In genomic region chr17:7857724-7858486, GRCh38 we compare ENCODE assay signal across 8 cellular contexts. TPM values are rescaled to one million over a fixed set of nuclear protein-coding genes. Genes with fewer than 3 reads are reported as not detected.
DNase-seq lines count a peak whose midpoint lies in the region; ATAC-seq, FAIRE-seq and TF ChIP-seq lines count a peak whose summit lies in the region.

A gene with protein sequence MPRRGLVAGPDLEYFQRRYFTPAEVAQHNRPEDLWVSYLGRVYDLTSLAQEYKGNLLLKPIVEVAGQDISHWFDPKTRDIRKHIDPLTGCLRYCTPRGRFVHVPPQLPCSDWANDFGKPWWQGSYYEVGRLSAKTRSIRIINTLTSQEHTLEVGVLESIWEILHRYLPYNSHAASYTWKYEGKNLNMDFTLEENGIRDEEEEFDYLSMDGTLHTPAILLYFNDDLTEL (plus strand): TSS chr17:7858003. CDS start chr17:7858135, 132 bp downstream.

- ATAC-seq in GM19452 (IDR thresholded peaks at IDR 0.05; ENCODE audit: unreplicated experiment) = peak; percentile 41
- ATAC-seq in HG03558 (IDR thresholded peaks at IDR 0.05; ENCODE audit: extremely low read depth, unreplicated experiment) = peak; percentile 14

- FAIRE-seq in endothelial cell of umbilical vein (lab: Jason Lieb, UNC) = no peak

- peaks cover 0 to 3% of the 10 kb centered on the region in 2 experiments for H3K36me3 ChIP-seq in endothelial cell of umbilical vein (ENCODE audit: control insufficient read depth in 2 of 2, extremely low read depth in 1 of 2, insufficient read depth in 2 of 2, low read length in 2 of 2)

- peak within 1 kb of the TSS; percentile 87 for H3K27ac ChIP-seq in C4-2B
- peak within 1 kb of the TSS; percentile 96 for H3K27ac ChIP-seq in endothelial cell of umbilical vein (ENCODE audit: insufficient read depth, low read depth, low read length)

- H3K27me3 ChIP-seq in endothelial cell of umbilical vein (ENCODE audit: control insufficient read depth in 2 of 2, insufficient read depth in 2 of 2, low read length in 2 of 2) = no peaks in the 10 kb centered on the region
- H3K27me3 ChIP-seq in mononuclear cell (ENCODE audit: insufficient read depth, low read length) = no peaks in the 10 kb centered on the region

- peak within 1 kb of the TSS; percentile 53 to 78 (median 54) for H3K4me3 ChIP-seq in endothelial cell of umbilical vein (replicated peaks in 1 of 3; ENCODE audit: insufficient read depth in 1 of 3, low read depth in 1 of 3, low read length in 3 of 3)
- peak within 1 kb of the TSS; percentile 52 for H3K4me3 ChIP-seq in mononuclear cell (ENCODE audit: low read length)

- CTCF ChIA-PET in endothelial cell of umbilical vein (lab: Charles Lee) = interaction anchor here (0.7 to 3.1 kb wide), 11 partner anchors 8 to 170 kb away, joined by 3 to 28 read pairs (median 4); partner anchors contain the start of genes CNTROB, KDM6B and WRAP53

- H3K4me1 ChIP-seq in endothelial cell of umbilical vein (ENCODE audit: control insufficient read depth, extremely low read depth, insufficient read depth, low read length) = peaks cover 35% of the 10 kb centered on the region
- peaks cover 33% of the 10 kb centered on the region for H3K4me1 ChIP-seq in mononuclear cell (ENCODE audit: insufficient read depth, low read length)

- TF ChIP-seq POLR2A in endothelial cell of umbilical vein (IDR thresholded peaks at IDR 0.05; ENCODE audit: low read depth, low read length) = no peak

- TF ChIP-seq CTCF in C4-2B (conservative IDR thresholded peaks at IDR 0.05) (no peak), endothelial cell of umbilical vein (IDR thresholded peaks at IDR 0.05; ENCODE audit: extremely low read depth in 1 of 2, insufficient read depth in 1 of 2, low read depth in 1 of 2, low read length in 2 of 2) (no peak)

- intact Hi-C loops in endothelial cell of umbilical vein (cut with micrococcal nuclease) = loop anchor here (1.0 to 10.0 kb wide), 7 partner anchors 14 to 833 kb away; partner anchors contain the start of genes BCL6B, CNTROB, PHF23 and WRAP53

- BruUV-seq in endothelial cell of umbilical vein (replicated peaks; lab: Mats Ljungman, UMichigan) = TSS peak; percentile 9

- POLR2A ChIA-PET in endothelial cell of umbilical vein (lab: Charles Lee) = interaction anchor here (0.8 to 1.4 kb wide), 3 partner anchors 13 to 132 kb away, joined by 3 to 12 read pairs (median 8); no protein-coding TSS in a partner anchor

- peaks cover 2% of the 10 kb centered on the region for H4K20me1 ChIP-seq in endothelial cell of umbilical vein (replicated peaks; ENCODE audit: control insufficient read depth, extremely low read depth, insufficient read depth, low read length)

- dilution Hi-C loops in endothelial cell of umbilical vein (cut with MboI; ENCODE audit: extremely low pct_ligation_motif_present, low sequenced_read_pairs) = no loop called here

- H3K79me2 ChIP-seq in endothelial cell of umbilical vein (ENCODE audit: control insufficient read depth, insufficient read depth, low read length) = peaks cover 2% of the 10 kb centered on the region

- H3K9ac ChIP-seq in endothelial cell of umbilical vein (replicated peaks; ENCODE audit: extremely low read depth, insufficient read depth, low read length) = peak within 1 kb of the TSS; percentile 96

- DNase-seq in NOMO-1 treated with DMSO at 0.1 percent for 48 hours (lab: John Stamatoyannopoulos, UW; ENCODE audit: unreplicated experiment) = peak; percentile 92
- peak; percentile 70 to 73 (median 71) for DNase-seq in activated CD8-positive, alpha-beta memory T cell treated with anti-CD3 and anti-CD28 coated beads for 48 hours (ENCODE audit: low read depth in 2 of 3, low spot score in 2 of 3)
- peak; percentile 97 for DNase-seq in endothelial cell of umbilical vein (ENCODE audit: low read depth, low spot score)
- DNase-seq in stimulated activated CD8-positive, alpha-beta memory T cell treated with anti-CD3 and anti-CD28 coated beads, Interleukin-2, amount 100 ng/mL, for 48 hours (ENCODE audit: low read depth in 2 of 2) = peak; percentile 73 to 80

- no peaks in the 10 kb centered on the region for H3K9me1 ChIP-seq in endothelial cell of umbilical vein (replicated peaks; ENCODE audit: control insufficient read depth, extremely low read depth, insufficient read depth, low read length)

- peak within 1 kb of the TSS; percentile 60 for H2AFZ ChIP-seq in endothelial cell of umbilical vein (ENCODE audit: low read depth, low read length)

- H3K4me2 ChIP-seq in endothelial cell of umbilical vein (ENCODE audit: insufficient read depth, low read length) = peak within 1 kb of the TSS; percentile 92

- H3K9me3 ChIP-seq in endothelial cell of umbilical vein (replicated peaks; ENCODE audit: control insufficient read depth, insufficient read depth, low read length) = no peaks in the 10 kb centered on the region
- no peaks in the 10 kb centered on the region for H3K9me3 ChIP-seq in mononuclear cell (ENCODE audit: low read depth, low read length)

TF ChIP-seq in endothelial cell of umbilical vein, 7 proteins besides CTCF, POLR2A, EP300 and RAD21:
- TF ChIP-seq MAX (IDR thresholded peaks at IDR 0.05; ENCODE audit: insufficient read depth, insufficient read length) (peak; percentile 91), JUN (IDR thresholded peaks at IDR 0.05; ENCODE audit: borderline replicate concordance, insufficient read depth, insufficient read length, low read depth) (no peak), MYC (IDR thresholded peaks at IDR 0.05; ENCODE audit: low read depth, low read length) (peak; percentile 85), GATA2 (IDR thresholded peaks at IDR 0.05; ENCODE audit: insufficient read depth, insufficient read length, low read depth, low read length) (peak; percentile 100)

RNA-seq across cellular contexts. Expression of the gene that starts here (rescaled TPM):
- total RNA-seq in endothelial cell of umbilical vein = 16.8 and 18.1 TPM in 2 replicates
- polyA plus RNA-seq in endothelial cell of umbilical vein = 7.7 and 9.4 TPM in 2 replicates
- polyA plus RNA-seq in endothelial cell of umbilical vein (2011; cell fraction: cytosol; rRNA removed) = 6.9 and 7.5 TPM in 2 replicates
- 13.0 and 15.9 TPM in 2 replicates for polyA plus RNA-seq in endothelial cell of umbilical vein (2011; cell fraction: nucleus; rRNA removed)
- 8.4 and 9.9 TPM in 2 replicates for polyA plus RNA-seq in endothelial cell of umbilical vein (2012)
- 8.3 and 15.0 TPM in 2 replicates for polyA minus RNA-seq in endothelial cell of umbilical vein
- 9.1 TPM for polyA minus RNA-seq in endothelial cell of umbilical vein (2011; cell fraction: cytosol; rRNA and poly(A)+ RNA removed)
- polyA minus RNA-seq in endothelial cell of umbilical vein (2011; cell fraction: nucleus; rRNA and poly(A)+ RNA removed) = 7.2 and 8.7 TPM in 2 replicates
- 8.8 TPM for total RNA-seq in mononuclear cell

Comparison
In these comparisons a context has a peak if more than half of its experiments do, and no peak if none do; other contexts are left out.
1. Peak in every context shown above with its lines: DNase-seq, ATAC-seq, H3K4me3 ChIP-seq and H3K27ac ChIP-seq.